Comparison of ENCODE assay signal across 1 cellular context in genomic region chr11:34916810-34917780, GRCh38.
A peak's percentile ranks its signal among the peaks of the same experiment; 100 is the strongest.
TF ChIP-seq lines count a peak whose summit lies in the region.

No MANE protein-coding gene starts in this region.

TF ChIP-seq in HEK293, 187 proteins besides CTCF, POLR2A, EP300 and RAD21 (continued from another document):
- TF ChIP-seq PRDM2 (tag by site-specific recombination; IDR thresholded peaks at IDR 0.05; ENCODE audit: borderline replicate concordance) (no peak), ZNF335 (tag by site-specific recombination; conservative IDR thresholded peaks at IDR 0.05) (peak; percentile 2; the same call in 1 of the 2 replicates), ZNF785 (tag by site-specific recombination; IDR thresholded peaks at IDR 0.05) (no peak)
